16 cellular contexts compared by ENCODE assay signal in the genomic region with DNA sequence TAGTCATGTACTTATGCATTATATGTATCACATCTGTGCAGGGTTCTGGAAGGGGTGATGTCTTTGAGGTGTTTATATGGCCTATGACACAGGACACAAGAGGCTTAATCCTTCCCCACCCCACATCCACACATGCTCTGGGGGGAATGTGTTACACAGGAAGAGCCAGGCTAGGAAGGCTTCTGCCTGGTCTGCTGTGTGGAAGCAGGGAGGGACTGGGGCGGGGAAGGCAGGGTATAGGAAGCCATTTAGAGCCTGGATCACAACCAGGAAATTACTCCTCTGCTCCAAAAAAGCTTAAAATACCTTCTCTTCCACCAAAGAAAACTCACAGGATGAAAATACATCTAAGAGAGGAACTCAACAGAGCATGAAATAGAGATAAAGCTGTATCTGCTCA.
"Had no signal": no experiment of that assay in that cellular context is flagged by ENCODE, and none has a peak within 500 bp of the region (broad histone marks: within the 10 kb centered on the region; RNA-seq: fewer than 3 reads in every experiment).

No MANE protein-coding gene starts in this region.

- H3K36me3 Mint-ChIP-seq: brain; naive thymus-derived CD4-positive, alpha-beta T cell; stimulated activated memory B cell treated with anti-CD40 and anti-IgM and Interleukin-4, amounts not matched to agents 10 μg/mL and 1 μg/mL and 100 μg/mL, for 72 hours; T-cell had no signal

- H3K27ac Mint-ChIP-seq: activated CD8-positive, alpha-beta T cell treated with anti-CD3 and anti-CD28 coated beads for 36 hours; activated naive CD4-positive, alpha-beta T cell treated with anti-CD3 and anti-CD28 coated beads for 36 hours; stimulated activated memory B cell treated with anti-CD40 and anti-IgM and Interleukin-4, amounts not matched to agents 10 μg/mL and 1 μg/mL and 100 μg/mL, for 72 hours; T-cell had no signal

- ATAC-seq: gastrocnemius medialis; naive thymus-derived CD4-positive, alpha-beta T cell had no signal

- H3K9me3 Mint-ChIP-seq: activated CD8-positive, alpha-beta T cell treated with anti-CD3 and anti-CD28 coated beads for 36 hours; activated naive CD4-positive, alpha-beta T cell treated with anti-CD3 and anti-CD28 coated beads for 36 hours; brain; stimulated activated memory B cell treated with anti-CD40 and anti-IgM and Interleukin-4, amounts not matched to agents 10 μg/mL and 1 μg/mL and 100 μg/mL, for 72 hours; T-cell had no signal

- DNase-seq: activated CD4-positive, alpha-beta T cell treated with anti-CD3 and anti-CD28 coated beads for 48 hours; activated CD4-positive, CD25-positive, alpha-beta regulatory T cell; activated CD8-positive, alpha-beta T cell treated with anti-CD3 and anti-CD28 coated beads for 36 hours; activated naive CD4-positive, alpha-beta T cell treated with anti-CD3 and anti-CD28 coated beads for 36 hours; activated T-cell treated with anti-CD3 and anti-CD28 coated beads, Interleukin-2, amount 50 U/mL, for 1 hour; central memory CD4-positive, alpha-beta T cell; gastrocnemius medialis; head of caudate nucleus; mesendoderm; naive thymus-derived CD4-positive, alpha-beta T cell; ovary; psoas muscle; stimulated activated CD4-positive, alpha-beta T cell treated with anti-CD3 and anti-CD28 coated beads, Interleukin-4, amount 100 ng/mL, for 4 hours; T-cell had no signal

- H3K4me3 Mint-ChIP-seq: activated CD8-positive, alpha-beta T cell treated with anti-CD3 and anti-CD28 coated beads for 36 hours; activated naive CD4-positive, alpha-beta T cell treated with anti-CD3 and anti-CD28 coated beads for 36 hours; brain; stimulated activated memory B cell treated with anti-CD40 and anti-IgM and Interleukin-4, amounts not matched to agents 10 μg/mL and 1 μg/mL and 100 μg/mL, for 72 hours; T-cell had no signal

- H3K27me3 Mint-ChIP-seq: brain; stimulated activated memory B cell treated with anti-CD40 and anti-IgM and Interleukin-4, amounts not matched to agents 10 μg/mL and 1 μg/mL and 100 μg/mL, for 72 hours had no signal
